In the genomic region with DNA sequence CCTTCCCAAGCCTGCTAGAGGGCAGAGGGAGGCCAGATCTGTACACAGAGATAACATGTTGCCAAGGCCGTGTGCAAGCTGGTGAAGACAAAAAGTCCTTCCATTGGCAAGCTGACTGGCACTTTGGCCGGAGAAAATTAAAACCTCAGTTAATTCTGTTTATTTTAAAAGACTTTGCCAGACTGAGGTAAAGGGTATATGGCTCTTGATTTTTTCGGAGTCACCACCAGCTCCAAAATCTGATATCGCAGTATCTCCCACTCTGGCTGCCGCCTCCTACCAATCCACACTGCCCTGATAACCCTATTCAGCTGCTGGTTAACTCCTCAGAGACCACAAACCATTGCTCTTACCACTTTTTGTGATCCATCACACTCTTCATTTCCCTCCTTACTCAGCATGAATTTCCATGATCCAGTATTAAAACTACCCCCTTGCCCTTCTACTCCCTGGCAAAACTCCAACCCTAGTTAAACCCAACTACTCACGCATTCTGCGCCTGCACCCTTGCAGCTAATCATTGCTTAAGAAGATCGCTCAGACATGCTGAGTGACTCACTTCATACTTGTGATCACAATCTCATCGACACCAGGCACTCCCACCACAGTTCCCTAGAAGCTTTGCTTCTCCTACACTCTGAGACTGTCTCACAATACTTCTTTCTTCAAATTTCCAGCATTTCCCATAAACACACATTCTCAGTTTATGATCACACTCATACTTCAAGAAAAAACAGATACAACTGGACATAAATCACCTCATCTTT, we compare ENCODE assay signal across 1 cellular context.
TF ChIP-seq lines count a peak whose summit lies in the region.

No MANE protein-coding gene starts in this region.

TF ChIP-seq in K562, 482 proteins besides CTCF, POLR2A, EP300 and RAD21 (continued from another document):
- TF ChIP-seq ZNF277 (CRISPR knock-in tag; IDR thresholded peaks at IDR 0.05; ENCODE audit: borderline replicate concordance) (no peak), ATF3 (IDR thresholded peaks at IDR 0.05) (peak; percentile 93), ATF3 (CRISPR knock-in tag; conservative IDR thresholded peaks at IDR 0.05) (peak; percentile 41; the same call in 1 of the 2 replicates), POLR2AphosphoS5 (IDR thresholded peaks at IDR 0.05; ENCODE audit: control insufficient read depth, insufficient read depth, low read depth, low read length) (0 out of 2 replicates have a peak, but pooled peaks have one; percentile 12), PTTG1 (tag; IDR thresholded peaks at IDR 0.05; ENCODE audit: low read depth) (no peak), ZNF384 (IDR thresholded peaks at IDR 0.05; ENCODE audit: low read depth, low read length) (0 out of 2 replicates have a peak, but pooled peaks have one; percentile 4), NUFIP1 (IDR thresholded peaks at IDR 0.05; ENCODE audit: partially characterized antibody) (peak; percentile 11), SP1 (CRISPR knock-in tag; IDR thresholded peaks at IDR 0.05) (peak; percentile 66; the same call in 1 of the 2 replicates), NBN (IDR thresholded peaks at IDR 0.05; ENCODE audit: low read depth) (peak; percentile 94; the same call in 1 of the 2 replicates)
- TF ChIP-seq, protein P1, sequence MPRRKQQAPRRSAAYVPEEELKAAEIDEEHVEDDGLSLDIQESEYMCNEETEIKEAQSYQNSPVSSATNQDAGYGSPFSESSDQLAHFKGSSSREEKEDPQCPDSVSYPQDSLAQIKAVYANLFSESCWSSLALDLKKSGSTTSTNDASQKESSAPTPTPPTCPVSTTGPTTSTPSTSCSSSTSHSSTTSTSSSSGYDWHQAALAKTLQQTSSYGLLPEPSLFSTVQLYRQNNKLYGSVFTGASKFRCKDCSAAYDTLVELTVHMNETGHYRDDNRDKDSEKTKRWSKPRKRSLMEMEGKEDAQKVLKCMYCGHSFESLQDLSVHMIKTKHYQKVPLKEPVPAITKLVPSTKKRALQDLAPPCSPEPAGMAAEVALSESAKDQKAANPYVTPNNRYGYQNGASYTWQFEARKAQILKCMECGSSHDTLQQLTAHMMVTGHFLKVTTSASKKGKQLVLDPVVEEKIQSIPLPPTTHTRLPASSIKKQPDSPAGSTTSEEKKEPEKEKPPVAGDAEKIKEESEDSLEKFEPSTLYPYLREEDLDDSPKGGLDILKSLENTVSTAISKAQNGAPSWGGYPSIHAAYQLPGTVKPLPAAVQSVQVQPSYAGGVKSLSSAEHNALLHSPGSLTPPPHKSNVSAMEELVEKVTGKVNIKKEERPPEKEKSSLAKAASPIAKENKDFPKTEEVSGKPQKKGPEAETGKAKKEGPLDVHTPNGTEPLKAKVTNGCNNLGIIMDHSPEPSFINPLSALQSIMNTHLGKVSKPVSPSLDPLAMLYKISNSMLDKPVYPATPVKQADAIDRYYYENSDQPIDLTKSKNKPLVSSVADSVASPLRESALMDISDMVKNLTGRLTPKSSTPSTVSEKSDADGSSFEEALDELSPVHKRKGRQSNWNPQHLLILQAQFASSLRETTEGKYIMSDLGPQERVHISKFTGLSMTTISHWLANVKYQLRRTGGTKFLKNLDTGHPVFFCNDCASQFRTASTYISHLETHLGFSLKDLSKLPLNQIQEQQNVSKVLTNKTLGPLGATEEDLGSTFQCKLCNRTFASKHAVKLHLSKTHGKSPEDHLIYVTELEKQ (CRISPR knock-in tag; IDR thresholded peaks at IDR 0.05) = no peak
